Comparison of ENCODE assay signal across 9 cellular contexts in the genomic region with DNA sequence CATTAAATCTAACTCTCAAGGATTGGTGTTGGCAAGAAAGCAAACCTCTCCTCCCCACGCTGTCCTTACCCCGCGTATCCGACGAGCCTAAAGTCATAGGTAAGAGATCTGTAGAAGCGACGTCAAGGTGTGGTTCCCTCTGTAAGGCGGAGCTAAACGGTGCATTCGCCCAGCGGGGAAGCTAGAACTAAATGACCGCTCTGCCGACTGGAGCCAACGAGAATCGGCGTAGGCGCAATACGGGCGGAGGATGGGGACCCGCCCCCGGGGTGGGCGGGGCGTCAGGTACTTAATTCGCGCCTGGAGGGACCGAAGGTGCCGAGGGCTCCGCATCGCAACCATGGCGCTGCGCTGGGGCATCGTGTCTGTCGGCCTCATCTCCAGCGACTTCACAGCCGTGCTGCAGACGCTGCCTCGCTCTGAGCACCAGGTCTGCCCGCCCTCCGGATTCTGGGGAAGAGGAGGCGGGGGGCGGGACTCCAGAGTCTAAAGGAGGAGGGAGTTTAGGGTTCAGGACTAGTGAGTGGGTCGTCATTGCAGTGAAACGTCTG. TPM values are rescaled to one million over a fixed set of nuclear protein-coding genes. Genes with fewer than 3 reads are reported as not detected.
A peak's percentile ranks its signal among the peaks of the same experiment; 100 is the strongest.
DNase-seq lines count a peak whose midpoint lies in the region; ATAC-seq, FAIRE-seq and TF ChIP-seq lines count a peak whose summit lies in the region.
"Had no signal": no experiment of that assay in that cellular context is flagged by ENCODE, and none has a peak within 500 bp of the region (broad histone marks: within the 10 kb centered on the region; RNA-seq: fewer than 3 reads in every experiment).

A gene (plus strand): TSS at position 318 of the 551 bp plus-strand sequence. CDS start 23 bp downstream, at position 341.

- WGBS in mesenchymal stem cell, result 2% methylated on average over 35 of the region's 43 CpGs

- no peak within 1 kb of the TSS for H2BK12ac ChIP-seq in mesenchymal stem cell (ENCODE audit: low read length in 2 of 2)

- peak within 1 kb of the TSS in 1 of 2 experiments; percentile 78 for H3K14ac ChIP-seq in mesenchymal stem cell (ENCODE audit: low read length in 2 of 2)

- H3K27me3 ChIP-seq in effector memory CD4-positive, alpha-beta T cell (replicated peaks; ENCODE audit: control insufficient read depth, insufficient read depth, low read length, poor library complexity, severe bottlenecking), result no peaks in the 10 kb centered on the region
- H3K27me3 ChIP-seq in mesenchymal stem cell (ENCODE audit: control insufficient read depth in 1 of 2, insufficient read depth in 1 of 2, low read length in 2 of 2), result peaks cover 0 to 9% of the 10 kb centered on the region in 2 experiments

- H4K91ac ChIP-seq in mesenchymal stem cell (ENCODE audit: low read length), result no peak within 1 kb of the TSS

- peak within 1 kb of the TSS; percentile 90 for H2AFZ ChIP-seq in mesenchymal stem cell (ENCODE audit: low read depth, low read length)

- H3K9ac ChIP-seq in mesenchymal stem cell (ENCODE audit: low read length), result peak within 1 kb of the TSS; percentile 67

- no peak within 1 kb of the TSS for H3K23ac ChIP-seq in mesenchymal stem cell (ENCODE audit: low read length in 2 of 2)

- H3K27ac ChIP-seq in effector memory CD4-positive, alpha-beta T cell (ENCODE audit: insufficient read depth, low read length, poor library complexity, severe bottlenecking), result peak within 1 kb of the TSS; percentile 43
- H3K27ac ChIP-seq in mesenchymal stem cell (ENCODE audit: low read length, poor library complexity, severe bottlenecking), result no peak within 1 kb of the TSS

- H3K18ac ChIP-seq in mesenchymal stem cell (ENCODE audit: low read depth in 1 of 2, low read length in 2 of 2), result peak within 1 kb of the TSS in 1 of 2 experiments; percentile 46

- TF ChIP-seq CTCF in D721Med (IDR thresholded peaks at IDR 0.05; ENCODE audit: insufficient read depth, missing control alignments), result no peak

- H2BK5ac ChIP-seq in mesenchymal stem cell (ENCODE audit: low read depth, low read length, poor library complexity, severe bottlenecking), result no peak within 1 kb of the TSS

- DNase-seq in D721Med (ENCODE audit: insufficient read length, low spot score) (peak; percentile 73), NCI-H748 treated with DMSO at 0.1 percent for 48 hours (lab: John Stamatoyannopoulos, UW) (peak; percentile 98), mesenchymal stem cell (peak; percentile 72), OCI-M2 (lab: John Stamatoyannopoulos, UW; ENCODE audit: unreplicated experiment) (no peak)
- DNase-seq in activated CD8-positive, alpha-beta memory T cell treated with anti-CD3 and anti-CD28 coated beads for 1 hour (ENCODE audit: extremely low read depth in 1 of 2, low read depth in 1 of 2), result peak; percentile 58 to 75
- peak; percentile 76 to 85 (median 83) for DNase-seq in effector memory CD4-positive, alpha-beta T cell
- DNase-seq in stimulated activated CD8-positive, alpha-beta memory T cell treated with anti-CD3 and anti-CD28 coated beads, Interleukin-12 subunit alpha, Interleukin-12 subunit beta, amount 100 ng/mL, for 1 hour (ENCODE audit: low read depth), result peak; percentile 70

- no peak for FAIRE-seq in D721Med (lab: Jason Lieb, UNC)
- FAIRE-seq: TTC549 had no signal

- no peaks in the 10 kb centered on the region for H3K79me1 ChIP-seq in mesenchymal stem cell (replicated peaks; ENCODE audit: low read length, poor library complexity, severe bottlenecking)

- H4K8ac ChIP-seq in mesenchymal stem cell (ENCODE audit: low read length), result peak within 1 kb of the TSS; percentile 24

- ATAC-seq in HG03108 (IDR thresholded peaks at IDR 0.05; ENCODE audit: unreplicated experiment), result peak; percentile 82

- no peaks in the 10 kb centered on the region for H3K36me3 ChIP-seq in effector memory CD4-positive, alpha-beta T cell (ENCODE audit: control insufficient read depth, insufficient read depth, low read length)
- no peaks in the 10 kb centered on the region for H3K36me3 ChIP-seq in mesenchymal stem cell (ENCODE audit: control insufficient read depth in 1 of 2, insufficient read depth in 2 of 2, low read depth in 1 of 2, low read length in 2 of 2)

- peaks cover 9% of the 10 kb centered on the region for H3K4me1 ChIP-seq in effector memory CD4-positive, alpha-beta T cell (ENCODE audit: control insufficient read depth, insufficient read depth, low read length, poor library complexity, severe bottlenecking)
- H3K4me1 ChIP-seq in mesenchymal stem cell (ENCODE audit: control insufficient read depth, insufficient read depth, low read depth, low read length), result peaks cover 8% of the 10 kb centered on the region

- H2AK5ac ChIP-seq in mesenchymal stem cell (ENCODE audit: low read length, severe bottlenecking), result no peak within 1 kb of the TSS

- no peaks in the 10 kb centered on the region for H3K9me3 ChIP-seq in effector memory CD4-positive, alpha-beta T cell (ENCODE audit: control insufficient read depth, low read length)
- H3K9me3 ChIP-seq in mesenchymal stem cell (ENCODE audit: control insufficient read depth, low read length), result no peaks in the 10 kb centered on the region

- H3K4me2 ChIP-seq in mesenchymal stem cell (ENCODE audit: low read length, poor library complexity, severe bottlenecking), result peak within 1 kb of the TSS; percentile 82

- H3K4ac ChIP-seq in mesenchymal stem cell (ENCODE audit: low read depth in 1 of 2, low read length in 2 of 2), result no peak within 1 kb of the TSS

- peak within 1 kb of the TSS; percentile 40 for H3K4me3 ChIP-seq in effector memory CD4-positive, alpha-beta T cell (ENCODE audit: insufficient read depth, low read depth, low read length, poor library complexity, severe bottlenecking)
- H3K4me3 ChIP-seq in mesenchymal stem cell (ENCODE audit: insufficient read depth in 1 of 2, low read depth in 1 of 2, low read length in 2 of 2), result peak within 1 kb of the TSS; percentile 61 to 80

- H2BK15ac ChIP-seq in mesenchymal stem cell (ENCODE audit: low read depth, poor library complexity, severe bottlenecking), result peak within 1 kb of the TSS; percentile 52

- H2BK120ac ChIP-seq in mesenchymal stem cell (ENCODE audit: low read depth, low read length), result peak within 1 kb of the TSS; percentile 30

RNA-seq across cellular contexts. Expression of the gene that starts here (rescaled TPM):
- not detected for polyA plus RNA-seq in mesenchymal stem cell (2013, experiment 1 of 2)
- polyA plus RNA-seq in mesenchymal stem cell (2013, experiment 2 of 2), result 0.04 TPM
